21 cellular contexts compared by ENCODE assay signal in the genomic region with DNA sequence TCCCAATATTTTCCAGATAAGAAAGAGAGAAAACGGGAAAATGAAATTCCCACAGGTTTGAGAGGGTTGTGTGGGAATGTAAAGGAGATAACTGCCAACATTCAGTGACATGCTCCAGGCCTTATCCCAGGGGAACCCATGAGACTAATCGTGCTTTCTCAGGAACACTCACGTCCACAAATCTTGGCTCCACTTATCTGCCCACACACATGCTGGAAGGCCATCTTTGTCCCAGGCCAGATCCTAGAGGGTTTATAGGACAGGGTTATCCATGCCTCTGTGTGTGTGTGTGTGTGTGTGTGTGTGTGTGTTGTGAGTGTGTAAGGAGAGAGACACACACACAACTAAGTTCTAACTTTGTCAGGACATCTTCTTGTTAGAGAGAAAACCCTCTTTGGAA.
"Had no signal": no experiment of that assay in that cellular context is flagged by ENCODE, and none has a peak within 500 bp of the region (broad histone marks: within the 10 kb centered on the region; RNA-seq: fewer than 3 reads in every experiment).

No MANE protein-coding gene starts in this region.

- H3K9me3 ChIP-seq: adrenal gland, MG63, Peyer's patch had no signal

- H3K36me3 ChIP-seq: adrenal gland, MG63, Peyer's patch had no signal

- DNase-seq: activated CD4-positive, alpha-beta T cell treated with anti-CD3 and anti-CD28 coated beads for 48 hours; activated CD4-positive, alpha-beta T cell treated with anti-CD3 and anti-CD28 coated beads, Interleukin-2, amount 50 U/mL, for 4 hours; activated CD4-positive, CD25-positive, alpha-beta regulatory T cell treated with anti-CD3 and anti-CD28 coated beads, Interleukin-2, amount 50 U/mL, for 72 hours; activated CD8-positive, alpha-beta memory T cell treated with anti-CD3 and anti-CD28 coated beads, Interleukin-2, amount 50 U/mL, for 48 hours; activated CD8-positive, alpha-beta T cell treated with anti-CD3 and anti-CD28 coated beads, Interleukin-2, amount 10 ng/mL, durations not matched to agents 7 days and 5 days; activated naive CD4-positive, alpha-beta T cell treated with anti-CD3 and anti-CD28 coated beads, Interleukin-2, amount 50 U/mL, for 16 hours; activated naive CD8-positive, alpha-beta T cell treated with anti-CD3 and anti-CD28 coated beads, Interleukin-2, amount 10 ng/mL, durations not matched to agents 7 days and 5 days; activated T-cell treated with anti-CD3 and anti-CD28 coated beads, Interleukin-2, amount 50 U/mL, for 1 hour; adrenal gland; aorta; KG1; MG63; MV-4-11; NCI-H1092 treated with DMSO at 0.1 percent for 48 hours; NCI-H1436; NCI-H1694 treated with DMSO at 0.1 percent for 48 hours; NCI-H2029 treated with DMSO at 0.1 percent for 48 hours; NCI-H510A treated with DMSO at 0.1 percent for 48 hours; Peyer's patch; SHP77 treated with DMSO at 0.1 percent for 48 hours had no signal

- H3K27ac ChIP-seq: adrenal gland, Peyer's patch, RWPE1 had no signal

- H3K4me3 ChIP-seq: adrenal gland, MG63, Peyer's patch had no signal

- ATAC-seq: activated CD8-positive, alpha-beta T cell treated with anti-CD3 and anti-CD28 coated beads, Interleukin-2, amount 10 ng/mL, durations not matched to agents 7 days and 5 days had no signal

- H3K27me3 ChIP-seq: adrenal gland, MG63, Peyer's patch had no signal

- H3K4me1 ChIP-seq: adrenal gland, Peyer's patch had no signal
